8 cellular contexts compared by ENCODE assay signal in the genomic region with DNA sequence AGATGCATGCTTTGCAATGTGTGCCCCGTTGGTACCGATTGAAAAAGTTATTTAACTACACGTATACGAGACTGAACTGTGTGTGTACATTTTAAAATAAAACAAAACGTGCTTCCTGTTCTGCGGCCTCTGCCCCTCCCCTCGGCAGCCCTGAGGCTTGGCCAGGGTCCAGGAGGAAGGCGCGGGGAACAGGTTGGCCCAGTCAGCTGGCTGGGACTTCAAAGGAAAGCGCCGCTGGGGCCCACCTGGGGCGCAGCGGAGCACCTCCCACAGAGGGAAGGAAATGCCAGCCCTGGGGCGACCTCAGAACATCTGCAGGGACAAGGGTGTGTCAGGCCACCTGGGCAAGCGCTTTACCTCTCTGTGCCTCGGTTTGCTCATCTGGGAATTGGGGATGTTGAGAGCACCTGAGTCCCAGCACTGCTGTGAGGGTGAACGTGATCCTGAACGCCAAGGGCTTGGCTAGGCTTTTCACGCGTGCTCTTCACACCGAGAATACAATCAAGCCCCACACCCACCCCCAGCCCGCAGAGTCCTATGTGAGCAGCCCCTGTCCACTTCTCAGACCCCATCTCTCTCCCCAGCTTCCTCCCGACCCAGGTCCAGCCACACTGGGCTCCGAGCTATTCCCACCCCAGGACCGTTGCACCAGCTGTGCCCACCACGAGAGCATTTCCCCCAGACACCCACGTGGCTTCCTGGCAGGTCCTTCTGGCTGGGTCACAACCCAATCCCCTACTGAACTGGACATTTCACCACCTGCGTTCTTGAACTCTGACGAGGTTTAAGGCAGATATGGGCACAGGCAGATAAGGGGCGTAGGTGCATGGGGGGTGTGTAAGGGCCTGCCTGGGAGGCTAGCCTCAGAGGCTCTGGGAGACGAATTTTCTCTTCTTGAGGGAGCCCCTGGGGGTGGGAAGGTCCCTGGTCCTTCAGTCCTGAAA. TPM values are rescaled to one million over a fixed set of nuclear protein-coding genes. Genes with fewer than 3 reads are reported as not detected.
DNase-seq lines count a peak whose midpoint lies in the region; ATAC-seq and TF ChIP-seq lines count a peak whose summit lies in the region.

No MANE protein-coding gene starts in this region.

- DNase-seq in NK-92 (lab: John Stamatoyannopoulos, UW; ENCODE audit: unreplicated experiment) (peak; percentile 12), NCI-H345 (lab: John Stamatoyannopoulos, UW) (peak; percentile 98), erythroblast (lab: John Stamatoyannopoulos, UW) (peak; percentile 58 to 61), progenitor cell of endocrine pancreas (ENCODE audit: low spot score, unreplicated experiment) (peak; percentile 35), EL (no peak)
- DNase-seq in NK-92 treated with Interleukin-12 subunit alpha and Interleukin-12 subunit beta, amount 100 ng/mL, for 24 hours (lab: John Stamatoyannopoulos, UW), result no peak
- DNase-seq in activated CD8-positive, alpha-beta memory T cell treated with anti-CD3 and anti-CD28 coated beads for 1 hour (ENCODE audit: extremely low read depth in 1 of 2, low read depth in 1 of 2), result peak; percentile 68 to 77

- peaks cover 4% of the 10 kb centered on the region for H3K27me3 Mint-ChIP-seq in progenitor cell of endocrine pancreas

- H3K27ac Mint-ChIP-seq in progenitor cell of endocrine pancreas, result peak overlapping the region; percentile 86

- no peak for TF ChIP-seq CTCF in progenitor cell of endocrine pancreas (IDR thresholded peaks at IDR 0.05; ENCODE audit: unreplicated experiment)

- peak; percentile 74 for ATAC-seq in HG03196 (IDR thresholded peaks at IDR 0.05; ENCODE audit: unreplicated experiment)

- TF ChIP-seq POLR2A in erythroblast (IDR thresholded peaks at IDR 0.05; ENCODE audit: low read length), result no peak

- H3K9me3 Mint-ChIP-seq in progenitor cell of endocrine pancreas (ENCODE audit: low read depth), result no peaks in the 10 kb centered on the region

- H3K4me3 Mint-ChIP-seq in progenitor cell of endocrine pancreas (ENCODE audit: low read depth), result no peak overlapping the region

- H3K36me3 Mint-ChIP-seq in progenitor cell of endocrine pancreas (ENCODE audit: insufficient read depth), result no peaks in the 10 kb centered on the region

- H3K4me1 Mint-ChIP-seq in progenitor cell of endocrine pancreas (ENCODE audit: low read depth), result peaks cover 24% of the 10 kb centered on the region

RNA-seq across cellular contexts. Expression of gene NCOR2, which starts 41.9 kb away (rescaled TPM):
- 218 and 251 TPM in 2 replicates for total RNA-seq in progenitor cell of endocrine pancreas

Comparison
In these comparisons a context has a peak if more than half of its experiments do, and no peak if none do; other contexts are left out.
1. DNase-seq: peak in NK-92 (single experiment), NCI-H345 (single experiment), activated CD8-positive, alpha-beta memory T cell treated with anti-CD3 and anti-CD28 coated beads for 1 hour (2 of 2), erythroblast (2 of 2) and progenitor cell of endocrine pancreas (single experiment); none in NK-92 treated with Interleukin-12 subunit alpha and Interleukin-12 subunit beta, amount 100 ng/mL, for 24 hours (single experiment) and EL (single experiment).